8 cellular contexts compared by ENCODE assay signal in genomic region chr12:14770495-14771313, GRCh38. TPM values are rescaled to one million over a fixed set of nuclear protein-coding genes. Genes with fewer than 3 reads are reported as not detected.
DNase-seq lines count a peak whose midpoint lies in the region; ATAC-seq, FAIRE-seq and TF ChIP-seq lines count a peak whose summit lies in the region.

No MANE protein-coding gene starts in this region.

- H3K9me3 Mint-ChIP-seq in T-helper 2 cell treated with Interferon-gamma antibody and Interleukin-4, amounts not matched to agents 5 μg/mL and 100 μg/mL, for 36 hours, result peaks cover 15% of the 10 kb centered on the region
- H3K9me3 Mint-ChIP-seq in astrocyte (ENCODE audit: unreplicated experiment), result peaks cover 2% of the 10 kb centered on the region

- H3K27me3 Mint-ChIP-seq in T-helper 2 cell treated with Interferon-gamma antibody and Interleukin-4, amounts not matched to agents 5 μg/mL and 100 μg/mL, for 36 hours (ENCODE audit: low read depth), result no peaks in the 10 kb centered on the region
- no peaks in the 10 kb centered on the region for H3K27me3 Mint-ChIP-seq in astrocyte (ENCODE audit: low read depth, unreplicated experiment)

- FAIRE-seq in GM12892 (lab: Jason Lieb, UNC) (peak; percentile 80), astrocyte (lab: Jason Lieb, UNC) (no peak)

- H3K27ac Mint-ChIP-seq in T-helper 2 cell treated with Interferon-gamma antibody and Interleukin-4, amounts not matched to agents 5 μg/mL and 100 μg/mL, for 36 hours, result peak overlapping the region; percentile 98
- peak overlapping the region; percentile 96 for H3K27ac Mint-ChIP-seq in astrocyte (ENCODE audit: unreplicated experiment)

- peak overlapping the region; percentile 81 for H3K4me3 ChIP-seq in astrocyte (ENCODE audit: insufficient read depth, low read depth, low read length)

- peaks cover 36% of the 10 kb centered on the region for H3K4me1 Mint-ChIP-seq in T-helper 2 cell treated with Interferon-gamma antibody and Interleukin-4, amounts not matched to agents 5 μg/mL and 100 μg/mL, for 36 hours (ENCODE audit: low read depth)
- peaks cover 12% of the 10 kb centered on the region for H3K4me1 Mint-ChIP-seq in astrocyte (ENCODE audit: low read depth, unreplicated experiment)

- H4K20me1 ChIP-seq in astrocyte (ENCODE audit: insufficient read depth, low read length), result peaks cover 13% of the 10 kb centered on the region

- peak; percentile 99 for TF ChIP-seq POLR2A in GM12892 (IDR thresholded peaks at IDR 0.05; ENCODE audit: low read depth, low read length)

- no peak for TF ChIP-seq CTCF in astrocyte (IDR thresholded peaks at IDR 0.05; ENCODE audit: insufficient read depth, low read depth, low read length)

- H3K27me3 ChIP-seq in astrocyte (ENCODE audit: insufficient read depth, low read length), result no peaks in the 10 kb centered on the region

- peak overlapping the region; percentile 96 for H3K4me3 Mint-ChIP-seq in T-helper 2 cell treated with Interferon-gamma antibody and Interleukin-4, amounts not matched to agents 5 μg/mL and 100 μg/mL, for 36 hours
- peak overlapping the region; percentile 96 for H3K4me3 Mint-ChIP-seq in astrocyte (ENCODE audit: unreplicated experiment)

- peaks cover 14% of the 10 kb centered on the region for H3K4me1 ChIP-seq in astrocyte (ENCODE audit: insufficient read depth, low read length)

- DNase-seq in GM12892 (ENCODE audit: insufficient read length) (peak; percentile 31), NCI-H187 (lab: John Stamatoyannopoulos, UW) (peak; percentile 82 to 94), astrocyte (ENCODE audit: low read depth) (peak; percentile 82), hippocampal formation (lab: John Stamatoyannopoulos, UW) (peak; percentile 78 to 83), renal cortical epithelial cell (ENCODE audit: low read depth) (peak; percentile 94), NCI-H1694 (lab: John Stamatoyannopoulos, UW) (no peak)
- DNase-seq in T-helper 2 cell treated with Interferon-gamma antibody and Interleukin-4, amounts not matched to agents 5 μg/mL and 100 μg/mL, for 36 hours (ENCODE audit: low spot score), result peak; percentile 94

- H3K36me3 ChIP-seq in astrocyte (ENCODE audit: insufficient read depth, low read length), result peaks cover 3% of the 10 kb centered on the region

- H3K9ac ChIP-seq in astrocyte (ENCODE audit: low read length), result peak overlapping the region; percentile 86

- H3K9me3 ChIP-seq in astrocyte (ENCODE audit: insufficient read depth, low read depth, low read length), result no peaks in the 10 kb centered on the region

- H3K4me2 ChIP-seq in astrocyte (ENCODE audit: low read length), result peak overlapping the region; percentile 88

- peaks cover 27% of the 10 kb centered on the region for H3K79me2 ChIP-seq in astrocyte (ENCODE audit: insufficient read depth, low read length)

- peak; percentile 14 for ATAC-seq in HG02884 (IDR thresholded peaks at IDR 0.05; ENCODE audit: unreplicated experiment)

- peaks cover 43% of the 10 kb centered on the region for H3K36me3 Mint-ChIP-seq in T-helper 2 cell treated with Interferon-gamma antibody and Interleukin-4, amounts not matched to agents 5 μg/mL and 100 μg/mL, for 36 hours (ENCODE audit: low read depth)
- peaks cover 15% of the 10 kb centered on the region for H3K36me3 Mint-ChIP-seq in astrocyte (ENCODE audit: low read depth, unreplicated experiment)

- peak overlapping the region; percentile 84 for H3K27ac ChIP-seq in astrocyte (ENCODE audit: low read depth, low read length)

- H2AFZ ChIP-seq in astrocyte (ENCODE audit: low read depth, low read length), result peak overlapping the region; percentile 77

RNA-seq across cellular contexts. Expression of gene WBP11, which starts 32.6 kb away (rescaled TPM):
- 56.2 TPM for polyA plus RNA-seq in GM12892 (2012; ENCODE audit: missing spikeins)
- 67.1 and 72.1 TPM in 2 replicates for total RNA-seq in astrocyte
- total RNA-seq in renal cortical epithelial cell, result 5.4 and 23.4 TPM in 2 replicates

RNA-seq across cellular contexts. Expression of gene C12orf60, which starts 32.8 kb away (rescaled TPM):
- 3.6 TPM for polyA plus RNA-seq in GM12892 (2012; ENCODE audit: missing spikeins)
- total RNA-seq in astrocyte, result 1.7 and 2.0 TPM in 2 replicates
- 1.2 and 2.3 TPM in 2 replicates for total RNA-seq in renal cortical epithelial cell

RNA-seq across cellular contexts. Expression of gene SMCO3, which starts 43.3 kb away (rescaled TPM):
- polyA plus RNA-seq in GM12892 (2012; ENCODE audit: missing spikeins), result 0.28 TPM
- 0.57 and 0.84 TPM in 2 replicates for total RNA-seq in astrocyte
- 1.0 TPM in 1 of 2 replicates, not detected in the other for total RNA-seq in renal cortical epithelial cell
